1 cellular context compared by ENCODE assay signal in the genomic region with DNA sequence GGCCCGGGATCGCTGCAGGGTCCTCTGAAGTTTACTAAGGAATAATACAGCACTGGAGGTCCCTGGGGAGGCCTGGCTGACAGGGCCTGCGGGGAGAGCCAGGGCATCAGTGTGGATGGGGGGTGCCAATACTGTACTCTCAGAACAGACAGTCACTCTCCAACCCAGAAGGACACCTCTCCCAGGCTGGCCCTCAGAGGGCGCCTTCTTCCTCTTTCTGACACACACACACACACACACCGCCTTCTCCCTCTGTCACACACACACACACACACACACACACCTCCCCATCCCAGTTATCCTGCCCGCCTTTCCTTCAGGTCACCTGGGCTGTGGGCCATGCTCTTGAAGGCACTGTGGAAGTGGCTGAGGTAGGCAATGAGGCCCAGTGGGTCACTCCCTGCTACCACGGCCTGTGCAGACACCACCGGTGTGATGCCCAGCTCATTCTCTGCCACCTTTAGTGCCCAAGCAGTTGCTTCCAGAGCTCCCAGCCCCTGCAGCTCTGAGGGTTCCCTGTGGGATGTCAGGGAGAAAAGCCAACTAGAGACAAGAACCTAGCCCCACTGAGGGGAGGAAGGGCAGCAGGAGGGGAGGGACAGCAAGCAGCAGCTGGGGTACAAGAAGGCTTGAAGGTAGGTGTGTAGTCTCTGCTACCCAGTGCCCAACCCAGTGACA.
A peak's percentile ranks its signal among the peaks of the same experiment; 100 is the strongest.
TF ChIP-seq lines count a peak whose summit lies in the region.

No MANE protein-coding gene starts in this region.

TF ChIP-seq in K562, 482 proteins besides CTCF, POLR2A, EP300 and RAD21:
- TF ChIP-seq RBFOX2 (IDR thresholded peaks at IDR 0.05; ENCODE audit: low read depth, low read length) (0 out of 2 replicates have a peak, but pooled peaks have one; percentile 12), POLR2AphosphoS2 (IDR thresholded peaks at IDR 0.05; ENCODE audit: low read length) (0 out of 2 replicates have a peak, but pooled peaks have one; percentile 22), CREB1 (IDR thresholded peaks at IDR 0.05) (no peak), CREB1 (CRISPR knock-in tag; IDR thresholded peaks at IDR 0.05) (0 out of 2 replicates have a peak, but pooled peaks have one; percentile 33), ZNF740 (CRISPR knock-in tag; IDR thresholded peaks at IDR 0.05) (peak; percentile 66; the same call in 1 of the 2 replicates), ZNF740 (tag; IDR thresholded peaks at IDR 0.05) (no peak), NR2C2 (CRISPR knock-in tag; IDR thresholded peaks at IDR 0.05) (no peak), NR2C2 (tag; IDR thresholded peaks at IDR 0.05) (no peak), SMAD3 (CRISPR knock-in tag; conservative IDR thresholded peaks at IDR 0.05) (no peak), KDM4B (IDR thresholded peaks at IDR 0.05; ENCODE audit: borderline replicate concordance in 2 of 2, low read depth in 1 of 2) (no peak), ZFP36 (IDR thresholded peaks at IDR 0.05; ENCODE audit: low read depth, low read length, partially characterized antibody) (peak; percentile 88), POLR2B (IDR thresholded peaks at IDR 0.05; ENCODE audit: low read depth, partially characterized antibody) (peak; percentile 13), ZBTB33 (CRISPR knock-in tag; IDR thresholded peaks at IDR 0.05) (peak; percentile 44; the same call in 1 of the 2 replicates), POLR2G (IDR thresholded peaks at IDR 0.05; ENCODE audit: low read depth, low read length) (peak; percentile 58), ATF6 (CRISPR knock-in tag; IDR thresholded peaks at IDR 0.05) (no peak), CREBBP (IDR thresholded peaks at IDR 0.05; ENCODE audit: low read depth, low read length) (no peak), MCM2 (IDR thresholded peaks at IDR 0.05; ENCODE audit: low read depth) (no peak)
